ENCODE assay signal across 13 cellular contexts in genomic region chr1:156773607-156774006, GRCh38. TPM values are rescaled to one million over a fixed set of nuclear protein-coding genes. Genes with fewer than 3 reads are reported as not detected.
DNase-seq lines count a peak whose midpoint lies in the region; ATAC-seq and TF ChIP-seq lines count a peak whose summit lies in the region.
"Had no signal": no experiment of that assay in that cellular context is flagged by ENCODE, and none has a peak within 500 bp of the region (broad histone marks: within the 10 kb centered on the region; RNA-seq: fewer than 3 reads in every experiment).

No MANE protein-coding gene starts in this region.

- BruUV-seq in OCI-LY7 (replicated peaks; lab: Mats Ljungman, UMichigan): no TSS peak

- ATAC-seq in heart left ventricle (no peak), Right ventricle myocardium superior (ENCODE audit: poor library complexity) (no peak), HG03280 (IDR thresholded peaks at IDR 0.05; ENCODE audit: unreplicated experiment) (no peak)

- H3K4me1 ChIP-seq in heart left ventricle (peaks cover 0 to 84% (median 67%) of the 10 kb centered on the region in 12 donors), OCI-LY7 (ENCODE audit: insufficient read depth, low read length, poor library complexity, severe bottlenecking) (peaks cover 22% of the 10 kb centered on the region), stomach smooth muscle (ENCODE audit: control insufficient read depth, insufficient read depth, low read length) (peaks cover 42% of the 10 kb centered on the region)

- H3K36me3 ChIP-seq in heart left ventricle (peaks cover 0 to 34% (median 19%) of the 10 kb centered on the region in 9 donors), OCI-LY7 (ENCODE audit: insufficient read depth, low read length) (peaks cover 71% of the 10 kb centered on the region), stomach smooth muscle (ENCODE audit: control insufficient read depth in 2 of 2, insufficient read depth in 2 of 2, low read length in 2 of 2) (peaks cover 4 to 9% of the 10 kb centered on the region in 2 donors)

- no peak for TF ChIP-seq POLR2A in heart left ventricle (IDR thresholded peaks at IDR 0.05)

- H2AFZ ChIP-seq in OCI-LY7 (ENCODE audit: low read length): no peak overlapping the region

- CTCF ChIA-PET in OCI-LY7 (lab: Charles Lee; ENCODE audit: unreplicated experiment): no interaction called here

- H3K9ac ChIP-seq in stomach smooth muscle (ENCODE audit: low read length in 2 of 2): no peak overlapping the region

- 93 to 96% (median 94%) methylated on average over 3 of the region's 3 CpGs for WGBS in heart left ventricle, 4 donors

- intact Hi-C loops in heart left ventricle (cut with DNase I) (no loop called here), Right ventricle myocardium superior (cut with DNase I) (no loop called here), OCI-LY7 (cut with micrococcal nuclease; ENCODE audit: unreplicated experiment) (no loop called here)

- H3K9me2 ChIP-seq in OCI-LY7 (ENCODE audit: insufficient read depth, low read length): no peaks in the 10 kb centered on the region

- H3K9me3 ChIP-seq in heart left ventricle: no peaks in the 10 kb centered on the region
- no peaks in the 10 kb centered on the region for H3K9me3 ChIP-seq in OCI-LY7 (ENCODE audit: low read length)
- no peaks in the 10 kb centered on the region for H3K9me3 ChIP-seq in stomach smooth muscle (ENCODE audit: control insufficient read depth in 2 of 2, low read length in 2 of 2)

- H3K27me3 ChIP-seq in heart left ventricle: no peaks in the 10 kb centered on the region
- H3K27me3 ChIP-seq in stomach smooth muscle (ENCODE audit: control insufficient read depth in 1 of 2, insufficient read depth in 2 of 2, low read length in 2 of 2): no peaks in the 10 kb centered on the region

- POLR2A ChIA-PET in OCI-LY7 (lab: Charles Lee): no interaction called here

- H4K20me1 ChIP-seq in OCI-LY7 (ENCODE audit: insufficient read depth, low read length): peaks cover 21% of the 10 kb centered on the region

- peaks cover 91% of the 10 kb centered on the region for H3K79me2 ChIP-seq in OCI-LY7 (ENCODE audit: insufficient read depth, low read depth, low read length)

- H3K27ac ChIP-seq in heart left ventricle: peak overlapping the region in 9 of 12 donors; percentile 12 to 60 (median 46)
- H3K27ac ChIP-seq in OCI-LY7 (ENCODE audit: low read depth, low read length, poor library complexity, severe bottlenecking): no peak overlapping the region
- peak overlapping the region; percentile 53 for H3K27ac ChIP-seq in stomach smooth muscle (ENCODE audit: low read length)

- no peak overlapping the region for H3K4me2 ChIP-seq in OCI-LY7 (ENCODE audit: low read length)

- H3K4me3 ChIP-seq in heart left ventricle: peak overlapping the region in 2 of 12 donors; percentile 11 to 14
- no peak overlapping the region for H3K4me3 ChIP-seq in OCI-LY7 (ENCODE audit: low read depth, low read length, poor library complexity, severe bottlenecking)
- no peak overlapping the region for H3K4me3 ChIP-seq in fibroblast of mammary gland (ENCODE audit: control insufficient read depth, low read depth, low read length)
- peak overlapping the region in 1 of 2 donors; percentile 29 for H3K4me3 ChIP-seq in stomach smooth muscle (ENCODE audit: low read length in 2 of 2)

- TF ChIP-seq CTCF in heart left ventricle (IDR thresholded peaks at IDR 0.05) (no peak), OCI-LY7 (conservative IDR thresholded peaks at IDR 0.05; ENCODE audit: low read length) (0 out of 2 replicates have a peak, but pooled peaks have one; percentile 24), fibroblast of mammary gland (conservative IDR thresholded peaks at IDR 0.05; ENCODE audit: control insufficient read depth, insufficient read depth, low read depth, low read length) (peak; percentile 6)

- DNase-seq in heart left ventricle (no peak), Right ventricle myocardium superior (no peak), OCI-LY7 (ENCODE audit: low spot score) (no peak), fibroblast of mammary gland (ENCODE audit: low read depth) (no peak), medulla oblongata (ENCODE audit: extremely low spot score) (no peak), ureter (ENCODE audit: low spot score) (no peak)
- DNase-seq: AML-193; effector CD8-positive, alpha-beta T cell; EL; H7; stimulated activated CD8-positive, alpha-beta memory T cell treated with anti-CD3 and anti-CD28 coated beads, Interleukin-4, amount 100 ng/mL, for 48 hours had no signal

RNA-seq across cellular contexts. Expression of gene PRCC, which starts 6.3 kb away (rescaled TPM):
- total RNA-seq in heart left ventricle: 10 to 100 TPM; 34.6 to 55.5 (median 39.0) TPM
- 10 to 100 TPM; 39.0 to 49.9 TPM for polyA plus RNA-seq in heart left ventricle
- total RNA-seq in Right ventricle myocardium superior: 39.4 TPM
- 53.7 and 54.0 TPM in 2 replicates for total RNA-seq in OCI-LY7 (2014; rRNA removed; shearing (Covaris generic))
- total RNA-seq in OCI-LY7 (2022): 81.5 and 82.9 TPM in 2 replicates
- total RNA-seq in ureter: 70.9 TPM

RNA-seq across cellular contexts. Expression of gene HDGF, which starts 22.1 kb away (rescaled TPM):
- total RNA-seq in heart left ventricle: 100 to 1,000 TPM; 137 to 224 (median 147) TPM
- polyA plus RNA-seq in heart left ventricle: 100 to 1,000 TPM in 1 of 2 donors, 10 to 100 TPM in 1; 87.7 to 240 TPM
- total RNA-seq in Right ventricle myocardium superior: 185 TPM
- total RNA-seq in OCI-LY7 (2014; rRNA removed; shearing (Covaris generic)): 291 and 346 TPM in 2 replicates
- 315 and 329 TPM in 2 replicates for total RNA-seq in OCI-LY7 (2022)
- 151 TPM for total RNA-seq in ureter

RNA-seq across cellular contexts. Expression of gene MRPL24, which starts 32.7 kb away (rescaled TPM):
- total RNA-seq in heart left ventricle (100 to 1,000 TPM in 1 of 9 donors, 10 to 100 TPM in 8; 74.8 to 117 (median 79.6) TPM), Right ventricle myocardium superior (99.8 TPM), OCI-LY7 (2022) (49.3 and 56.6 TPM in 2 replicates), ureter (91.6 TPM)
- polyA plus RNA-seq in heart left ventricle: 100 to 1,000 TPM; 135 to 230 TPM
- total RNA-seq in OCI-LY7 (2014; rRNA removed; shearing (Covaris generic)): 55.3 and 69.0 TPM in 2 replicates

RNA-seq across cellular contexts. Expression of gene SH2D2A, which starts 43.0 kb away (rescaled TPM):
- 1 to 10 TPM in 6 of 9 donors, under 1 TPM in 3; 0.52 to 8.2 (median 1.9) TPM for total RNA-seq in heart left ventricle
- polyA plus RNA-seq in heart left ventricle: 1 to 10 TPM in 1 of 2 donors, under 1 TPM in 1; 0.95 to 1.1 TPM
- total RNA-seq in Right ventricle myocardium superior: 1.1 TPM
- total RNA-seq in OCI-LY7 (2014; rRNA removed; shearing (Covaris generic)): 5.5 and 5.8 TPM in 2 replicates
- total RNA-seq in OCI-LY7 (2022): 2.1 and 2.2 TPM in 2 replicates
- total RNA-seq in ureter: 6.7 TPM

RNA-seq across cellular contexts. Expression of gene ISG20L2, which starts 45.0 kb away (rescaled TPM):
- total RNA-seq in heart left ventricle (10 to 100 TPM in 8 of 9 donors, 1 to 10 TPM in 1; 8.4 to 17.9 (median 12.8) TPM), Right ventricle myocardium superior (12.3 TPM), OCI-LY7 (2022) (71.3 and 74.1 TPM in 2 replicates), ureter (42.7 TPM)
- polyA plus RNA-seq in heart left ventricle: 10 to 100 TPM in 1 of 2 donors, 1 to 10 TPM in 1; 5.1 to 17.6 TPM
- total RNA-seq in OCI-LY7 (2014; rRNA removed; shearing (Covaris generic)): 36.5 and 37.9 TPM in 2 replicates

Comparison
In these comparisons a context has a peak if more than half of its experiments do, and no peak if none do; other contexts are left out.
1. CTCF ChIP-seq: peak in OCI-LY7 (single experiment) and fibroblast of mammary gland (single experiment); none in heart left ventricle (0 of 12).